In genomic region chr13:90800082-90800746, GRCh38 we compare ENCODE assay signal across 10 cellular contexts.
DNase-seq lines count a peak whose midpoint lies in the region; ATAC-seq lines count a peak whose summit lies in the region.
"Had no signal": no experiment of that assay in that cellular context is flagged by ENCODE, and none has a peak within 500 bp of the region (broad histone marks: within the 10 kb centered on the region; RNA-seq: fewer than 3 reads in every experiment).

No MANE protein-coding gene starts in this region.

- ATAC-seq in Right ventricle myocardium inferior (peak; percentile 85), GM18519 (IDR thresholded peaks at IDR 0.05; ENCODE audit: low FRiP score, unreplicated experiment) (no peak), HG02678 (IDR thresholded peaks at IDR 0.05; ENCODE audit: unreplicated experiment) (no peak)

- no peaks in the 10 kb centered on the region for H4K20me1 ChIP-seq in Karpas-422 (ENCODE audit: insufficient read depth, low read depth, low read length)

- H3K27ac ChIP-seq in Karpas-422 (ENCODE audit: low read length): no peak overlapping the region

- DNase-seq in Right ventricle myocardium inferior (ENCODE audit: missing footprints) (peak; percentile 89), cardiac septum (ENCODE audit: low spot score) (no peak), anterior cingulate cortex (lab: John Stamatoyannopoulos, UW) (peak in 35 of 58 donors; percentile 1 to 51 (median 16)), mesenteric fat pad (ENCODE audit: low spot score) (peak; percentile 84), Karpas-422 (no peak)
- no peak for DNase-seq in activated CD4-positive, alpha-beta T cell treated with anti-CD3 and anti-CD28 coated beads for 1 hour
- DNase-seq: NCI-H2227 treated with DMSO at 0.1 percent for 48 hours, T-helper 1 cell had no signal

- H2AFZ ChIP-seq in Karpas-422 (ENCODE audit: low read length): no peak overlapping the region

- no peaks in the 10 kb centered on the region for H3K79me2 ChIP-seq in Karpas-422 (ENCODE audit: low read length)

- no peaks in the 10 kb centered on the region for H3K9me3 ChIP-seq in Karpas-422 (ENCODE audit: low read length)

- intact Hi-C loops in Right ventricle myocardium inferior (cut with DNase I): no loop called here
- intact Hi-C loops in cardiac septum (cut with DNase I): no loop called here

- no peak overlapping the region for H3K4me3 ChIP-seq in Karpas-422 (ENCODE audit: low read length)

- H3K9me2 ChIP-seq in Karpas-422 (replicated peaks; ENCODE audit: insufficient read depth, low read length): no peaks in the 10 kb centered on the region

- no peak overlapping the region for H3K4me2 ChIP-seq in Karpas-422 (ENCODE audit: low read depth, low read length, poor library complexity, severe bottlenecking)

- H3K36me3 ChIP-seq in Karpas-422 (ENCODE audit: insufficient read depth, low read length): no peaks in the 10 kb centered on the region

- no peak overlapping the region for H3K9ac ChIP-seq in Karpas-422 (ENCODE audit: low read length)

- peaks cover 6% of the 10 kb centered on the region for H3K4me1 ChIP-seq in Karpas-422 (ENCODE audit: low read length)

- no peaks in the 10 kb centered on the region for H3K27me3 ChIP-seq in Karpas-422 (ENCODE audit: low read length)

Comparison
In these comparisons a context has a peak if more than half of its experiments do, and no peak if none do; other contexts are left out.
1. DNase-seq: peak in Right ventricle myocardium inferior (single experiment), anterior cingulate cortex (35 of 58) and mesenteric fat pad (single experiment); none in cardiac septum (single experiment), activated CD4-positive, alpha-beta T cell treated with anti-CD3 and anti-CD28 coated beads for 1 hour (single experiment) and Karpas-422 (single experiment).